Comparison of ENCODE assay signal across 22 cellular contexts in genomic region chr19:47625650-47626049, GRCh38. TPM values are rescaled to one million over a fixed set of nuclear protein-coding genes. Genes with fewer than 3 reads are reported as not detected.
A peak's percentile ranks its signal among the peaks of the same experiment; 100 is the strongest.
DNase-seq lines count a peak whose midpoint lies in the region; ATAC-seq and TF ChIP-seq lines count a peak whose summit lies in the region.
"Had no signal": no experiment of that assay in that cellular context is flagged by ENCODE, and none has a peak within 500 bp of the region (broad histone marks: within the 10 kb centered on the region; RNA-seq: fewer than 3 reads in every experiment).

No MANE protein-coding gene starts in this region.

- H3K27me3 Mint-ChIP-seq in activated naive CD4-positive, alpha-beta T cell treated with anti-CD3 and anti-CD28 coated beads, Interleukin-2, amount 50 U/mL, for 24 hours, result no peaks in the 10 kb centered on the region
- peaks cover 5% of the 10 kb centered on the region for H3K27me3 Mint-ChIP-seq in glutamatergic neuron (ENCODE audit: unreplicated experiment)
- no peaks in the 10 kb centered on the region for H3K27me3 Mint-ChIP-seq in nephron (ENCODE audit: low read depth)
- H3K27me3 Mint-ChIP-seq: CD4-positive, alpha-beta T cell had no signal

- peaks cover 58% of the 10 kb centered on the region for H3K4me1 Mint-ChIP-seq in activated naive CD4-positive, alpha-beta T cell treated with anti-CD3 and anti-CD28 coated beads, Interleukin-2, amount 50 U/mL, for 24 hours
- H3K4me1 Mint-ChIP-seq in glutamatergic neuron (ENCODE audit: low read depth, unreplicated experiment), result peaks cover 25% of the 10 kb centered on the region
- peaks cover 17% of the 10 kb centered on the region for H3K4me1 Mint-ChIP-seq in nephron

- in situ Hi-C loops in transverse colon (cut with MboI; ENCODE audit: low pct_ligation_motif_present in 1 of 4, low pct_unique_long_range_greater_than_20kb in 1 of 4, low sequenced_read_pairs in 3 of 4), result no loop called here

- H3K27ac Mint-ChIP-seq in activated naive CD4-positive, alpha-beta T cell treated with anti-CD3 and anti-CD28 coated beads, Interleukin-2, amount 50 U/mL, for 24 hours, result peak overlapping the region; percentile 4
- H3K27ac Mint-ChIP-seq in glutamatergic neuron (ENCODE audit: unreplicated experiment), result peak overlapping the region; percentile 25
- peak overlapping the region; percentile 0 to 17 (median 2) for H3K27ac Mint-ChIP-seq in nephron
- H3K27ac Mint-ChIP-seq: CD4-positive, alpha-beta T cell had no signal

- H3K27ac ChIP-seq in transverse colon, result peak overlapping the region; percentile 32 to 63 (median 48)
- H3K27ac ChIP-seq: SJSA1 had no signal

- H3K9me3 Mint-ChIP-seq in activated naive CD4-positive, alpha-beta T cell treated with anti-CD3 and anti-CD28 coated beads, Interleukin-2, amount 50 U/mL, for 24 hours, result no peaks in the 10 kb centered on the region
- H3K9me3 Mint-ChIP-seq in glutamatergic neuron (ENCODE audit: unreplicated experiment) (peaks cover 4% of the 10 kb centered on the region), nephron (no peaks in the 10 kb centered on the region)
- H3K9me3 Mint-ChIP-seq: CD4-positive, alpha-beta T cell; natural killer cell had no signal

- H3K36me3 Mint-ChIP-seq in activated naive CD4-positive, alpha-beta T cell treated with anti-CD3 and anti-CD28 coated beads, Interleukin-2, amount 50 U/mL, for 24 hours, result peaks cover 3% of the 10 kb centered on the region
- no peaks in the 10 kb centered on the region for H3K36me3 Mint-ChIP-seq in glutamatergic neuron (ENCODE audit: unreplicated experiment)
- peaks cover 42% of the 10 kb centered on the region for H3K36me3 Mint-ChIP-seq in nephron (ENCODE audit: low read depth)
- H3K36me3 Mint-ChIP-seq: natural killer cell had no signal

- 72 to 80% methylated on average over 6 to 7 of the region's 7 CpGs for WGBS in transverse colon (ENCODE audit: low coverage in 1 of 2), 2 donors

- H3K4me3 ChIP-seq in transverse colon, result no peak overlapping the region
- H3K4me3 ChIP-seq: adrenal gland, SJSA1 had no signal

- H3K4me1 ChIP-seq in transverse colon, result peaks cover 5 to 51% (median 24%) of the 10 kb centered on the region in 4 donors
- H3K4me1 ChIP-seq: SJSA1 had no signal

- no peaks in the 10 kb centered on the region for H3K9me3 ChIP-seq in transverse colon
- H3K9me3 ChIP-seq: adrenal gland, SJSA1 had no signal

- TF ChIP-seq CTCF in glutamatergic neuron (IDR thresholded peaks at IDR 0.05; ENCODE audit: partially characterized antibody, unreplicated experiment), result no peak
- TF ChIP-seq CTCF in nephron (IDR thresholded peaks at IDR 0.05; ENCODE audit: unreplicated experiment in 3 of 3), result no peak
- TF ChIP-seq CTCF in transverse colon (IDR thresholded peaks at IDR 0.05), result no peak

- H3K27me3 ChIP-seq in transverse colon, result no peaks in the 10 kb centered on the region
- H3K27me3 ChIP-seq: adrenal gland, SJSA1 had no signal

- no peak for ATAC-seq in SK-N-SH treated with all-trans-retinoic acid at 6 μM for 48 hours
- ATAC-seq: natural killer cell had no signal

- no peaks in the 10 kb centered on the region for H3K36me3 ChIP-seq in transverse colon
- H3K36me3 ChIP-seq: adrenal gland had no signal

- no peak for DNase-seq in activated naive CD4-positive, alpha-beta T cell (lab: John Stamatoyannopoulos, UW)
- DNase-seq in glutamatergic neuron, result no peak
- DNase-seq in transverse colon, result no peak
- no peak for DNase-seq in pons (ENCODE audit: low spot score)
- DNase-seq in dedifferentiated amniotic fluid mesenchymal stem cell (ENCODE audit: extremely low spot score), result no peak
- DNase-seq: activated CD4-positive, alpha-beta T cell treated with anti-CD3 and anti-CD28 coated beads for 48 hours; adrenal gland; CD4-positive, alpha-beta T cell; GOT3; kidney glomerular epithelial cell; natural killer cell; NCI-H146; stimulated activated CD4-positive, alpha-beta T cell treated with anti-CD3 and anti-CD28 coated beads, Interleukin-2, amount 100 ng/mL, for 48 hours had no signal

- TF ChIP-seq EP300 in transverse colon (IDR thresholded peaks at IDR 0.05; ENCODE audit: low read depth), result no peak

- intact Hi-C loops in transverse colon (cut with DNase I; ENCODE audit: low total_unique reads), result no loop called here

- H3K4me3 Mint-ChIP-seq in activated naive CD4-positive, alpha-beta T cell treated with anti-CD3 and anti-CD28 coated beads, Interleukin-2, amount 50 U/mL, for 24 hours, result no peak overlapping the region
- no peak overlapping the region for H3K4me3 Mint-ChIP-seq in glutamatergic neuron (ENCODE audit: unreplicated experiment)
- H3K4me3 Mint-ChIP-seq in nephron, result no peak overlapping the region
- H3K4me3 Mint-ChIP-seq: CD4-positive, alpha-beta T cell; natural killer cell had no signal

- TF ChIP-seq POLR2A in transverse colon (IDR thresholded peaks at IDR 0.05), result no peak

TF ChIP-seq in SK-N-SH treated with all-trans-retinoic acid at 6 μM for 48 hours, 23 proteins besides CTCF, POLR2A, EP300 and RAD21:
- TF ChIP-seq ARNTL (CRISPR knock-in tag; IDR thresholded peaks at IDR 0.05; ENCODE audit: borderline replicate concordance, low read depth), result no peak
- no peak for TF ChIP-seq BACH2 (CRISPR knock-in tag; IDR thresholded peaks at IDR 0.05; ENCODE audit: borderline replicate concordance)
- no peak for TF ChIP-seq ISL1 (CRISPR knock-in tag; IDR thresholded peaks at IDR 0.05)
- TF ChIP-seq ZNF8 (CRISPR knock-in tag; IDR thresholded peaks at IDR 0.05), result no peak
- no peak for TF ChIP-seq TOX (CRISPR knock-in tag; IDR thresholded peaks at IDR 0.05; ENCODE audit: borderline replicate concordance)

RNA-seq across cellular contexts. Expression of gene BICRA, which starts 16.7 kb away (rescaled TPM):
- total RNA-seq in glutamatergic neuron (ENCODE audit: unreplicated experiment) (55.5 TPM), transverse colon (10 to 100 TPM; 11.6 to 30.3 (median 13.2) TPM)

RNA-seq across cellular contexts. Expression of gene ZNF541, which starts 52.7 kb away (rescaled TPM):
- total RNA-seq in glutamatergic neuron (ENCODE audit: unreplicated experiment) (not detected), transverse colon (under 1 TPM in 1 of 4 donors, not detected in 3; 0.16 TPM)
- total RNA-seq: A673, chondrocyte, Daoy, epithelial cell of proximal tubule, LHCN-M2, SJSA1 had no signal
